Comparison of ENCODE assay signal across 9 cellular contexts in genomic region chr1:178341218-178341956, GRCh38.
DNase-seq lines count a peak whose midpoint lies in the region; ATAC-seq and TF ChIP-seq lines count a peak whose summit lies in the region.
"Had no signal": no experiment of that assay in that cellular context is flagged by ENCODE, and none has a peak within 500 bp of the region (broad histone marks: within the 10 kb centered on the region; RNA-seq: fewer than 3 reads in every experiment).

No MANE protein-coding gene starts in this region.

- POLR2A ChIA-PET in HEK293 (lab: Yijun Ruan, JAX), result no interaction called here

- no peaks in the 10 kb centered on the region for H3K36me3 ChIP-seq in HEK293 (ENCODE audit: control insufficient read depth in 2 of 2, insufficient read depth in 1 of 2, low read length in 2 of 2)
- H3K36me3 ChIP-seq in iPS-15b (ENCODE audit: control insufficient read depth, insufficient read depth, low read length), result no peaks in the 10 kb centered on the region
- no peaks in the 10 kb centered on the region for H3K36me3 ChIP-seq in skeletal muscle satellite cell (ENCODE audit: insufficient read depth, low read length)

- H3K9me3 ChIP-seq in HEK293 (ENCODE audit: control insufficient read depth, insufficient read depth, low read depth, low read length), result no peaks in the 10 kb centered on the region
- H3K9me3 ChIP-seq in iPS-15b (ENCODE audit: control insufficient read depth, insufficient read depth, low read length), result no peaks in the 10 kb centered on the region
- H3K9me3 ChIP-seq in skeletal muscle satellite cell (replicated peaks; ENCODE audit: low read length), result no peaks in the 10 kb centered on the region

- CTCF ChIA-PET in HEK293 (lab: Yijun Ruan, JAX), result interaction anchor here (0.8 to 1.1 kb wide), 4 partner anchors 30 to 662 kb away, joined by 3 read pairs; no protein-coding TSS in a partner anchor

- peaks cover 9% of the 10 kb centered on the region; the same call in 1 of the 2 replicates for H3K4me1 ChIP-seq in HEK293 (ENCODE audit: control insufficient read depth, insufficient read depth, low read length)
- peaks cover 36% of the 10 kb centered on the region for H3K4me1 ChIP-seq in iPS-15b (ENCODE audit: control insufficient read depth, insufficient read depth, low read length)
- H3K4me1 ChIP-seq in skeletal muscle satellite cell (ENCODE audit: control insufficient read depth, insufficient read depth, low read length), result peaks cover 39% of the 10 kb centered on the region

- H3K4me3 ChIP-seq in HEK293 (ENCODE audit: low read depth, low read length) (peak overlapping the region; percentile 30), iPS-15b (ENCODE audit: low read depth, low read length) (peak overlapping the region; percentile 45), skeletal muscle satellite cell (ENCODE audit: low read length) (peak overlapping the region; percentile 56)

- no peak overlapping the region for H3K27ac ChIP-seq in HEK293 (ENCODE audit: extremely low read depth, low read depth, low read length)

- no peak for ATAC-seq in GM18907 (IDR thresholded peaks at IDR 0.05; ENCODE audit: unreplicated experiment)
- ATAC-seq: activated CD8-positive, alpha-beta T cell treated with anti-CD3 and anti-CD28 coated beads, Interleukin-2, amount 10 ng/mL, durations not matched to agents 7 days and 5 days had no signal

- H3K4me2 ChIP-seq in skeletal muscle satellite cell (ENCODE audit: low read length), result peak overlapping the region; percentile 78

- no peak for TF ChIP-seq CTCF in HEK293 (tag by site-specific recombination; IDR thresholded peaks at IDR 0.05)

- H3K9ac ChIP-seq in iPS-15b (ENCODE audit: low read depth, low read length), result peak overlapping the region; percentile 12
- peak overlapping the region; percentile 70 for H3K9ac ChIP-seq in skeletal muscle satellite cell (ENCODE audit: low read depth, low read length)

- H3K27me3 ChIP-seq in iPS-15b (ENCODE audit: control insufficient read depth, insufficient read depth, low read length) (no peaks in the 10 kb centered on the region), skeletal muscle satellite cell (ENCODE audit: control insufficient read depth, insufficient read depth, low read length) (no peaks in the 10 kb centered on the region)

- DNase-seq in brain pericyte (ENCODE audit: low read depth, low spot score), result peak; percentile 29
- no peak for DNase-seq in activated effector memory CD4-positive, alpha-beta T cell treated with Interleukin-2 at 50 U/mL for 16 hours
- no peak for DNase-seq in foreskin melanocyte
- DNase-seq in activated naive CD4-positive, alpha-beta T cell treated with anti-CD3 and anti-CD28 coated beads, Interleukin-2, amount 50 U/mL, for 16 hours, result no peak
- DNase-seq: activated CD8-positive, alpha-beta T cell treated with anti-CD3 and anti-CD28 coated beads, Interleukin-2, amount 10 ng/mL, durations not matched to agents 7 days and 5 days had no signal

TF ChIP-seq in HEK293, 187 proteins besides CTCF, POLR2A, EP300 and RAD21:
- TF ChIP-seq PRDM6 (tag by site-specific recombination; IDR thresholded peaks at IDR 0.05) (peak; percentile 73), FEZF1 (tag by site-specific recombination; IDR thresholded peaks at IDR 0.05) (0 out of 2 replicates have a peak, but pooled peaks have one; percentile 25), ZNF596 (tag by site-specific recombination; IDR thresholded peaks at IDR 0.05) (0 out of 2 replicates have a peak, but pooled peaks have one; percentile 16), PRDM2 (tag by site-specific recombination; IDR thresholded peaks at IDR 0.05; ENCODE audit: borderline replicate concordance) (no peak), ZBTB17 (tag by site-specific recombination; IDR thresholded peaks at IDR 0.05) (peak; percentile 92), ZNF660 (tag by site-specific recombination; IDR thresholded peaks at IDR 0.05) (peak; percentile 47; the same call in 1 of the 2 replicates), ZNF26 (tag by site-specific recombination; IDR thresholded peaks at IDR 0.05) (no peak), PRDM1 (tag by site-specific recombination; IDR thresholded peaks at IDR 0.05) (peak; percentile 94)
